In the genomic region with DNA sequence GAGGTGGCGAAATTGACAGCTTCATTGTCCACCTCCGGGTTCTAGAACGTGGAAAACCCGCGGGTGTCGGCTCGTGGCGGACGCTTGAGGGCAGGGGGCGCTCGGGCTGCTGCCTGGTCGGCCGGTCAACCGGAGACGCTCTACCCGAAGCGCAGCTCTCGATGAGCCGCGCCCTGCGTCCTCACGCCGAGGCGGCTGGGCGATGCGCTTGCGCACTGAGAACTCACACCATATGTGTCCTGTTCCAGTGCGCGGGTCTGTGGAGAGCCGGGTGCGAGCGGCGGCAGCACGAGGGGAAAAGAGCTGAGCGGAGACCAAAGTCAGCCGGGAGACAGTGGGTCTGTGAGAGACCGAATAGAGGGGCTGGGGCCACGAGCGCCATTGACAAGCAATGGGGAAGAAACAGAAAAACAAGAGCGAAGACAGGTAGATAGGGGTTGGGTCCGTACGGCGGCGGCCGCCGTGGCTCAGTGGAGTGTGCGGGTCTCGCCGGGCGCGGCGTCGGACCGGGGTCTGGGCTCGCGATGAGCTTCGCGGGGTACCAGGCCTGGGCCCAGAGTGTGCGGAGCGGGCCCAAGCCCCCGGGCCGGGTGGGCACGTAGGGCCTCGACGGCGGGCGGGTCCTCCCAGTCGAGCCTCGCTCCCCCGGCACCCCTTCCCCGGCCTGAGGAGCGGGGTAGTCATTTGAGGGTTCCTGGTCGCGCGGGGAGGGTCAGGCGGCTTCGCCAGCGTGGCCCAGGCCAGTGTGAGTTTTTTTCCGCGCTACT, we compare ENCODE assay signal across 1 cellular context.
TF ChIP-seq lines count a peak whose summit lies in the region.

A gene with protein sequence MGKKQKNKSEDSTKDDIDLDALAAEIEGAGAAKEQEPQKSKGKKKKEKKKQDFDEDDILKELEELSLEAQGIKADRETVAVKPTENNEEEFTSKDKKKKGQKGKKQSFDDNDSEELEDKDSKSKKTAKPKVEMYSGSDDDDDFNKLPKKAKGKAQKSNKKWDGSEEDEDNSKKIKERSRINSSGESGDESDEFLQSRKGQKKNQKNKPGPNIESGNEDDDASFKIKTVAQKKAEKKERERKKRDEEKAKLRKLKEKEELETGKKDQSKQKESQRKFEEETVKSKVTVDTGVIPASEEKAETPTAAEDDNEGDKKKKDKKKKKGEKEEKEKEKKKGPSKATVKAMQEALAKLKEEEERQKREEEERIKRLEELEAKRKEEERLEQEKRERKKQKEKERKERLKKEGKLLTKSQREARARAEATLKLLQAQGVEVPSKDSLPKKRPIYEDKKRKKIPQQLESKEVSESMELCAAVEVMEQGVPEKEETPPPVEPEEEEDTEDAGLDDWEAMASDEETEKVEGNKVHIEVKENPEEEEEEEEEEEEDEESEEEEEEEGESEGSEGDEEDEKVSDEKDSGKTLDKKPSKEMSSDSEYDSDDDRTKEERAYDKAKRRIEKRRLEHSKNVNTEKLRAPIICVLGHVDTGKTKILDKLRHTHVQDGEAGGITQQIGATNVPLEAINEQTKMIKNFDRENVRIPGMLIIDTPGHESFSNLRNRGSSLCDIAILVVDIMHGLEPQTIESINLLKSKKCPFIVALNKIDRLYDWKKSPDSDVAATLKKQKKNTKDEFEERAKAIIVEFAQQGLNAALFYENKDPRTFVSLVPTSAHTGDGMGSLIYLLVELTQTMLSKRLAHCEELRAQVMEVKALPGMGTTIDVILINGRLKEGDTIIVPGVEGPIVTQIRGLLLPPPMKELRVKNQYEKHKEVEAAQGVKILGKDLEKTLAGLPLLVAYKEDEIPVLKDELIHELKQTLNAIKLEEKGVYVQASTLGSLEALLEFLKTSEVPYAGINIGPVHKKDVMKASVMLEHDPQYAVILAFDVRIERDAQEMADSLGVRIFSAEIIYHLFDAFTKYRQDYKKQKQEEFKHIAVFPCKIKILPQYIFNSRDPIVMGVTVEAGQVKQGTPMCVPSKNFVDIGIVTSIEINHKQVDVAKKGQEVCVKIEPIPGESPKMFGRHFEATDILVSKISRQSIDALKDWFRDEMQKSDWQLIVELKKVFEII (plus strand): TSS at position 226 of the 767 bp plus-strand sequence. CDS start 166 bp downstream, at position 392.

TF ChIP-seq in HepG2, 621 proteins besides CTCF, POLR2A, EP300 and RAD21 (continued from another document and continues in another):
- TF ChIP-seq, protein P1, sequence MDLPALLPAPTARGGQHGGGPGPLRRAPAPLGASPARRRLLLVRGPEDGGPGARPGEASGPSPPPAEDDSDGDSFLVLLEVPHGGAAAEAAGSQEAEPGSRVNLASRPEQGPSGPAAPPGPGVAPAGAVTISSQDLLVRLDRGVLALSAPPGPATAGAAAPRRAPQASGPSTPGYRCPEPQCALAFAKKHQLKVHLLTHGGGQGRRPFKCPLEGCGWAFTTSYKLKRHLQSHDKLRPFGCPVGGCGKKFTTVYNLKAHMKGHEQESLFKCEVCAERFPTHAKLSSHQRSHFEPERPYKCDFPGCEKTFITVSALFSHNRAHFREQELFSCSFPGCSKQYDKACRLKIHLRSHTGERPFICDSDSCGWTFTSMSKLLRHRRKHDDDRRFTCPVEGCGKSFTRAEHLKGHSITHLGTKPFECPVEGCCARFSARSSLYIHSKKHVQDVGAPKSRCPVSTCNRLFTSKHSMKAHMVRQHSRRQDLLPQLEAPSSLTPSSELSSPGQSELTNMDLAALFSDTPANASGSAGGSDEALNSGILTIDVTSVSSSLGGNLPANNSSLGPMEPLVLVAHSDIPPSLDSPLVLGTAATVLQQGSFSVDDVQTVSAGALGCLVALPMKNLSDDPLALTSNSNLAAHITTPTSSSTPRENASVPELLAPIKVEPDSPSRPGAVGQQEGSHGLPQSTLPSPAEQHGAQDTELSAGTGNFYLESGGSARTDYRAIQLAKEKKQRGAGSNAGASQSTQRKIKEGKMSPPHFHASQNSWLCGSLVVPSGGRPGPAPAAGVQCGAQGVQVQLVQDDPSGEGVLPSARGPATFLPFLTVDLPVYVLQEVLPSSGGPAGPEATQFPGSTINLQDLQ (CRISPR knock-in tag; IDR thresholded peaks at IDR 0.05): no peak; the same call in 1 of the 2 replicates
- TF ChIP-seq, protein P2, sequence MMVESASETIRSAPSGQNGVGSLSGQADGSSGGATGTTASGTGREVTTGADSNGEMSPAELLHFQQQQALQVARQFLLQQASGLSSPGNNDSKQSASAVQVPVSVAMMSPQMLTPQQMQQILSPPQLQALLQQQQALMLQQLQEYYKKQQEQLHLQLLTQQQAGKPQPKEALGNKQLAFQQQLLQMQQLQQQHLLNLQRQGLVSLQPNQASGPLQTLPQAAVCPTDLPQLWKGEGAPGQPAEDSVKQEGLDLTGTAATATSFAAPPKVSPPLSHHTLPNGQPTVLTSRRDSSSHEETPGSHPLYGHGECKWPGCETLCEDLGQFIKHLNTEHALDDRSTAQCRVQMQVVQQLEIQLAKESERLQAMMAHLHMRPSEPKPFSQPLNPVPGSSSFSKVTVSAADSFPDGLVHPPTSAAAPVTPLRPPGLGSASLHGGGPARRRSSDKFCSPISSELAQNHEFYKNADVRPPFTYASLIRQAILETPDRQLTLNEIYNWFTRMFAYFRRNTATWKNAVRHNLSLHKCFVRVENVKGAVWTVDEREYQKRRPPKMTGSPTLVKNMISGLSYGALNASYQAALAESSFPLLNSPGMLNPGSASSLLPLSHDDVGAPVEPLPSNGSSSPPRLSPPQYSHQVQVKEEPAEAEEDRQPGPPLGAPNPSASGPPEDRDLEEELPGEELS (CRISPR knock-in tag; IDR thresholded peaks at IDR 0.05): peak; percentile 55; the same call in 1 of the 2 replicates
- TF ChIP-seq AGO1 (IDR thresholded peaks at IDR 0.05; ENCODE audit: low read depth, low read length, poor library complexity, severe bottlenecking) (peak; percentile 55), NFYB (CRISPR knock-in tag; IDR thresholded peaks at IDR 0.05) (peak; percentile 44; the same call in 1 of the 2 replicates), SMC3 (IDR thresholded peaks at IDR 0.05; ENCODE audit: low read length) (no peak), ZNF605 (CRISPR knock-in tag; IDR thresholded peaks at IDR 0.05) (peak; percentile 85), ZNF564 (CRISPR knock-in tag; IDR thresholded peaks at IDR 0.05) (peak; percentile 86; the same call in 1 of the 2 replicates), ZNF766 (CRISPR knock-in tag; IDR thresholded peaks at IDR 0.05; ENCODE audit: borderline replicate concordance) (peak; percentile 40), FOXO1 (CRISPR knock-in tag; IDR thresholded peaks at IDR 0.05) (peak; percentile 62; the same call in 1 of the 2 replicates), IKZF4 (CRISPR knock-in tag; IDR thresholded peaks at IDR 0.05; ENCODE audit: borderline replicate concordance, low read depth, not compliant biosample characterization) (peak; percentile 81), HNF4A (CRISPR knock-in tag; IDR thresholded peaks at IDR 0.05) (peak; percentile 44; the same call in 1 of the 2 replicates), ZSCAN20 (CRISPR knock-in tag; IDR thresholded peaks at IDR 0.05; ENCODE audit: borderline replicate concordance) (peak; percentile 68; the same call in 1 of the 2 replicates), ZNF274 (CRISPR knock-in tag; IDR thresholded peaks at IDR 0.05) (peak; percentile 90; the same call in 1 of the 2 replicates), ZNF556 (CRISPR knock-in tag; IDR thresholded peaks at IDR 0.05; ENCODE audit: borderline replicate concordance) (peak; percentile 95), ZNF235 (CRISPR knock-in tag; IDR thresholded peaks at IDR 0.05; ENCODE audit: borderline replicate concordance) (peak; percentile 69; the same call in 1 of the 2 replicates), RBAK (CRISPR knock-in tag; IDR thresholded peaks at IDR 0.05) (peak; percentile 68; the same call in 1 of the 2 replicates), ZNF331 (CRISPR knock-in tag; IDR thresholded peaks at IDR 0.05) (peak; percentile 95), ATF7-NPFF (CRISPR knock-in tag; IDR thresholded peaks at IDR 0.05; ENCODE audit: low read depth) (peak; percentile 72; the same call in 1 of the 2 replicates), ZNF333 (CRISPR knock-in tag; IDR thresholded peaks at IDR 0.05; ENCODE audit: borderline replicate concordance) (peak; percentile 88), FIP1L1 (IDR thresholded peaks at IDR 0.05; ENCODE audit: borderline replicate concordance, insufficient read depth, low read depth, low read length) (0 out of 2 replicates have a peak, but pooled peaks have one; percentile 29), PLRG1 (conservative IDR thresholded peaks at IDR 0.05) (no peak), SNAPC2 (CRISPR knock-in tag; IDR thresholded peaks at IDR 0.05) (peak; percentile 88; the same call in 1 of the 2 replicates), BRD4 (CRISPR knock-in tag; IDR thresholded peaks at IDR 0.05) (peak; percentile 67; the same call in 1 of the 2 replicates), GTF2F1 (IDR thresholded peaks at IDR 0.05; ENCODE audit: low read length) (0 out of 2 replicates have a peak, but pooled peaks have one; percentile 38)
- TF ChIP-seq, protein P3, sequence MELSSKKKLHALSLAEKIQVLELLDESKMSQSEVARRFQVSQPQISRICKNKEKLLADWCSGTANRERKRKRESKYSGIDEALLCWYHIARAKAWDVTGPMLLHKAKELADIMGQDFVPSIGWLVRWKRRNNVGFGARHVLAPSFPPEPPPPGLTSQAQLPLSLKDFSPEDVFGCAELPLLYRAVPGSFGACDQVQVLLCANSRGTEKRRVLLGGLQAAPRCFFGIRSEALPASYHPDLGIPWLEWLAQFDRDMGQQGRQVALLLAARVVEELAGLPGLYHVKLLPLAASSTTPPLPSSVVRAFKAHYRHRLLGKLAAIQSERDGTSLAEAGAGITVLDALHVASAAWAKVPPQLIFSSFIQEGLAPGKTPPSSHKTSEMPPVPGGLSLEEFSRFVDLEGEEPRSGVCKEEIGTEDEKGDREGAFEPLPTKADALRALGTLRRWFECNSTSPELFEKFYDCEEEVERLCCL (CRISPR knock-in tag; IDR thresholded peaks at IDR 0.05; ENCODE audit: borderline replicate concordance): no peak
- TF ChIP-seq, protein P4, sequence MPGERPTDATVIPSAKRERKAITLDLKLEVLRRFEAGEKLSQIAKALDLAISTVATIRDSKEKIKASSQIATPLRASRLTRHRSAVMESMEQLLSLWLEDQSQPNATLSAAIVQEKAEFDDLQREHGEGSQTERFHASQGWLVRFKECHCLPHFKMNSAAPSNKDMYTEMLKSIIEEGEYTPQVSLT (CRISPR knock-in tag; IDR thresholded peaks at IDR 0.05; ENCODE audit: borderline replicate concordance, low read depth): no peak; the same call in 1 of the 2 replicates
- TF ChIP-seq, protein P5, sequence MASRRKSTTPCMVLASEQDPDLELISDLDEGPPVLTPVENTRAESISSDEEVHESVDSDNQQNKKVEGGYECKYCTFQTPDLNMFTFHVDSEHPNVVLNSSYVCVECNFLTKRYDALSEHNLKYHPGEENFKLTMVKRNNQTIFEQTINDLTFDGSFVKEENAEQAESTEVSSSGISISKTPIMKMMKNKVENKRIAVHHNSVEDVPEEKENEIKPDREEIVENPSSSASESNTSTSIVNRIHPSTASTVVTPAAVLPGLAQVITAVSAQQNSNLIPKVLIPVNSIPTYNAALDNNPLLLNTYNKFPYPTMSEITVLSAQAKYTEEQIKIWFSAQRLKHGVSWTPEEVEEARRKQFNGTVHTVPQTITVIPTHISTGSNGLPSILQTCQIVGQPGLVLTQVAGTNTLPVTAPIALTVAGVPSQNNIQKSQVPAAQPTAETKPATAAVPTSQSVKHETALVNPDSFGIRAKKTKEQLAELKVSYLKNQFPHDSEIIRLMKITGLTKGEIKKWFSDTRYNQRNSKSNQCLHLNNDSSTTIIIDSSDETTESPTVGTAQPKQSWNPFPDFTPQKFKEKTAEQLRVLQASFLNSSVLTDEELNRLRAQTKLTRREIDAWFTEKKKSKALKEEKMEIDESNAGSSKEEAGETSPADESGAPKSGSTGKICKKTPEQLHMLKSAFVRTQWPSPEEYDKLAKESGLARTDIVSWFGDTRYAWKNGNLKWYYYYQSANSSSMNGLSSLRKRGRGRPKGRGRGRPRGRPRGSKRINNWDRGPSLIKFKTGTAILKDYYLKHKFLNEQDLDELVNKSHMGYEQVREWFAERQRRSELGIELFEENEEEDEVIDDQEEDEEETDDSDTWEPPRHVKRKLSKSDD (CRISPR knock-in tag; IDR thresholded peaks at IDR 0.05; ENCODE audit: low read depth): peak; percentile 61; the same call in 1 of the 2 replicates
- TF ChIP-seq, protein P6, sequence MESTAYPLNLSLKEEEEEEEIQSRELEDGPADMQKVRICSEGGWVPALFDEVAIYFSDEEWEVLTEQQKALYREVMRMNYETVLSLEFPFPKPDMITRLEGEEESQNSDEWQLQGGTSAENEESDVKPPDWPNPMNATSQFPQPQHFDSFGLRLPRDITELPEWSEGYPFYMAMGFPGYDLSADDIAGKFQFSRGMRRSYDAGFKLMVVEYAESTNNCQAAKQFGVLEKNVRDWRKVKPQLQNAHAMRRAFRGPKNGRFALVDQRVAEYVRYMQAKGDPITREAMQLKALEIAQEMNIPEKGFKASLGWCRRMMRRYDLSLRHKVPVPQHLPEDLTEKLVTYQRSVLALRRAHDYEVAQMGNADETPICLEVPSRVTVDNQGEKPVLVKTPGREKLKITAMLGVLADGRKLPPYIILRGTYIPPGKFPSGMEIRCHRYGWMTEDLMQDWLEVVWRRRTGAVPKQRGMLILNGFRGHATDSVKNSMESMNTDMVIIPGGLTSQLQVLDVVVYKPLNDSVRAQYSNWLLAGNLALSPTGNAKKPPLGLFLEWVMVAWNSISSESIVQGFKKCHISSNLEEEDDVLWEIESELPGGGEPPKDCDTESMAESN (CRISPR knock-in tag; conservative IDR thresholded peaks at IDR 0.05): peak; percentile 87; the same call in 1 of the 2 replicates
- TF ChIP-seq, protein P7, sequence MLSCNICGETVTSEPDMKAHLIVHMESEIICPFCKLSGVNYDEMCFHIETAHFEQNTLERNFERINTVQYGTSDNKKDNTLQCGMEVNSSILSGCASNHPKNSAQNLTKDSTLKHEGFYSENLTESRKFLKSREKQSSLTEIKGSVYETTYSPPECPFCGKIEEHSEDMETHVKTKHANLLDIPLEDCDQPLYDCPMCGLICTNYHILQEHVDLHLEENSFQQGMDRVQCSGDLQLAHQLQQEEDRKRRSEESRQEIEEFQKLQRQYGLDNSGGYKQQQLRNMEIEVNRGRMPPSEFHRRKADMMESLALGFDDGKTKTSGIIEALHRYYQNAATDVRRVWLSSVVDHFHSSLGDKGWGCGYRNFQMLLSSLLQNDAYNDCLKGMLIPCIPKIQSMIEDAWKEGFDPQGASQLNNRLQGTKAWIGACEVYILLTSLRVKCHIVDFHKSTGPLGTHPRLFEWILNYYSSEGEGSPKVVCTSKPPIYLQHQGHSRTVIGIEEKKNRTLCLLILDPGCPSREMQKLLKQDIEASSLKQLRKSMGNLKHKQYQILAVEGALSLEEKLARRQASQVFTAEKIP (CRISPR knock-in tag; IDR thresholded peaks at IDR 0.05; ENCODE audit: borderline replicate concordance): no peak
- TF ChIP-seq, protein P8, sequence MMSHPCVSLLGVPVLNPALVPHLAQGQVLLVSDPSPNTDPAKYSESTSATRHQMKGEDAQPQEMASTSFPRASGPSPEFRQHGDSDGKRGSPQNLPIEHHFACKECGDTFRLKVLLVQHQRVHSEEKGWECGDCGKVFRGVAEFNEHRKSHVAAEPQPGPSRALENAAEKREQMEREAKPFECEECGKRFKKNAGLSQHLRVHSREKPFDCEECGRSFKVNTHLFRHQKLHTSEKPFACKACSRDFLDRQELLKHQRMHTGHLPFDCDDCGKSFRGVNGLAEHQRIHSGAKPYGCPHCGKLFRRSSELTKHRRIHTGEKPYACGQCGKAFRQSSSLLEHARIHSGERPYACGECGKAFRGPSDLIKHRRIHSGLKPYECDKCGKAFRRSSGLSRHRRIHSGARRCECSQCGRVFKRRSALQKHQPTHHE (CRISPR knock-in tag; IDR thresholded peaks at IDR 0.05; ENCODE audit: borderline replicate concordance): peak; percentile 95
- TF ChIP-seq, protein P9, sequence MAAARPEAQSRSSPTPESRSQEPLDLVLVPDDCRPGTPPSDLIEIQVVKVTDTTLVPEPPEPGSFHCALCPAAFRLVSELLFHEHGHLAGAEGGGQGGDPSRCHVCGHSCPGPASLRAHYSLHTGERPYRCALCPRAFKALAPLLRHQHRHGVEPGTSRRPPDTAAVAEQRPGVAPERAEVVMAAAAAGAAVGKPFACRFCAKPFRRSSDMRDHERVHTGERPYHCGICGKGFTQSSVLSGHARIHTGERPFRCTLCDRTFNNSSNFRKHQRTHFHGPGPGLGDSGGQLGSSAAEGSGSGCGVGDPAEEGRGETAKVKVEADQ (CRISPR knock-in tag; IDR thresholded peaks at IDR 0.05; ENCODE audit: borderline replicate concordance): no peak; the same call in 1 of the 2 replicates
